In genomic region chr13:114034481-114034891, GRCh38 we compare ENCODE assay signal across 12 cellular contexts.
DNase-seq lines count a peak whose midpoint lies in the region; ATAC-seq, FAIRE-seq and TF ChIP-seq lines count a peak whose summit lies in the region.
"Had no signal": no experiment of that assay in that cellular context is flagged by ENCODE, and none has a peak within 500 bp of the region (broad histone marks: within the 10 kb centered on the region; RNA-seq: fewer than 3 reads in every experiment).

No MANE protein-coding gene starts in this region.

- peaks cover 1% of the 10 kb centered on the region for H3K9me3 Mint-ChIP-seq in astrocyte (ENCODE audit: unreplicated experiment)
- no peaks in the 10 kb centered on the region for H3K9me3 Mint-ChIP-seq in stimulated activated naive B cell treated with anti-CD40 and anti-IgM and Interleukin-4, amounts not matched to agents 10 μg/mL and 1 μg/mL and 100 μg/mL, for 72 hours

- H3K9ac ChIP-seq in astrocyte (ENCODE audit: low read length) = peak overlapping the region; percentile 53

- peak overlapping the region; percentile 44 for H3K27ac Mint-ChIP-seq in astrocyte (ENCODE audit: unreplicated experiment)
- peak overlapping the region; percentile 9 for H3K27ac Mint-ChIP-seq in stimulated activated naive B cell treated with anti-CD40 and anti-IgM and Interleukin-4, amounts not matched to agents 10 μg/mL and 1 μg/mL and 100 μg/mL, for 72 hours

- peaks cover 21% of the 10 kb centered on the region for H3K4me1 Mint-ChIP-seq in astrocyte (ENCODE audit: low read depth, unreplicated experiment)
- peaks cover 12 to 29% of the 10 kb centered on the region in 2 donors for H3K4me1 Mint-ChIP-seq in stimulated activated naive B cell treated with anti-CD40 and anti-IgM and Interleukin-4, amounts not matched to agents 10 μg/mL and 1 μg/mL and 100 μg/mL, for 72 hours

- peak overlapping the region; percentile 75 for H3K4me2 ChIP-seq in astrocyte (ENCODE audit: low read length)

- H3K36me3 Mint-ChIP-seq in astrocyte (ENCODE audit: low read depth, unreplicated experiment) = peaks cover 14% of the 10 kb centered on the region
- peaks cover 16 to 42% of the 10 kb centered on the region in 2 donors for H3K36me3 Mint-ChIP-seq in stimulated activated naive B cell treated with anti-CD40 and anti-IgM and Interleukin-4, amounts not matched to agents 10 μg/mL and 1 μg/mL and 100 μg/mL, for 72 hours

- intact Hi-C loops in lower lobe of right lung (cut with DNase I) = no loop called here

- no peaks in the 10 kb centered on the region for H3K27me3 Mint-ChIP-seq in astrocyte (ENCODE audit: low read depth, unreplicated experiment)
- H3K27me3 Mint-ChIP-seq in stimulated activated naive B cell treated with anti-CD40 and anti-IgM and Interleukin-4, amounts not matched to agents 10 μg/mL and 1 μg/mL and 100 μg/mL, for 72 hours = no peaks in the 10 kb centered on the region

- H3K4me3 ChIP-seq in astrocyte (ENCODE audit: insufficient read depth, low read depth, low read length) (no peak overlapping the region), lower lobe of right lung (no peak overlapping the region)
- H3K4me3 ChIP-seq: GM12878 had no signal

- ATAC-seq in stimulated activated naive B cell treated with anti-CD40 and anti-IgM and Interleukin-4, amounts not matched to agents 10 μg/mL and 1 μg/mL and 100 μg/mL, for 72 hours (replicated peaks) = no peak
- ATAC-seq in lower lobe of right lung = no peak
- no peak for ATAC-seq in GM18861 (IDR thresholded peaks at IDR 0.05; ENCODE audit: unreplicated experiment)
- ATAC-seq: GM12878 had no signal

- DNase-seq in Caki2 (ENCODE audit: low read depth) (peak; percentile 38), astrocyte (ENCODE audit: low read depth) (peak; percentile 57), kidney glomerular epithelial cell (lab: John Stamatoyannopoulos, UW) (peak; percentile 18), ureter (ENCODE audit: low spot score) (no peak), lower lobe of right lung (no peak), NCI-H748 (lab: John Stamatoyannopoulos, UW; ENCODE audit: unreplicated experiment) (no peak)
- DNase-seq in stimulated activated naive B cell treated with anti-CD40 and anti-IgM and Interleukin-4, amounts not matched to agents 10 μg/mL and 1 μg/mL and 100 μg/mL, for 72 hours = no peak
- DNase-seq: NCI-H226; stimulated activated CD4-positive, alpha-beta T cell treated with anti-CD3 and anti-CD28 coated beads, Interleukin-12 subunit alpha, Interleukin-12 subunit beta, amount 100 ng/mL, for 4 hours had no signal

- peaks cover 12% of the 10 kb centered on the region for H3K36me3 ChIP-seq in astrocyte (ENCODE audit: insufficient read depth, low read length)
- no peaks in the 10 kb centered on the region for H3K36me3 ChIP-seq in lower lobe of right lung

- peak overlapping the region; percentile 29 for H3K27ac ChIP-seq in astrocyte (ENCODE audit: low read depth, low read length)
- H3K27ac ChIP-seq in lower lobe of right lung = no peak overlapping the region

- no peak for FAIRE-seq in astrocyte (lab: Jason Lieb, UNC)
- FAIRE-seq: colon, GM12878 had no signal

- H3K27me3 ChIP-seq in astrocyte (ENCODE audit: insufficient read depth, low read length) = no peaks in the 10 kb centered on the region
- no peaks in the 10 kb centered on the region for H3K27me3 ChIP-seq in lower lobe of right lung (ENCODE audit: low read depth)

- in situ Hi-C loops in Caki2 (cut with HindIII; ENCODE audit: low pct_unique_long_range_greater_than_20kb, low sequenced_read_pairs) = no loop called here

- peaks cover 94% of the 10 kb centered on the region for H4K20me1 ChIP-seq in astrocyte (ENCODE audit: insufficient read depth, low read length)

- H3K9me3 ChIP-seq in astrocyte (ENCODE audit: insufficient read depth, low read depth, low read length) (no peaks in the 10 kb centered on the region), lower lobe of right lung (no peaks in the 10 kb centered on the region)

- H3K4me1 ChIP-seq in astrocyte (ENCODE audit: insufficient read depth, low read length) = peaks cover 49% of the 10 kb centered on the region
- H3K4me1 ChIP-seq in lower lobe of right lung = peaks cover 23% of the 10 kb centered on the region

- TF ChIP-seq CTCF in astrocyte (IDR thresholded peaks at IDR 0.05; ENCODE audit: insufficient read depth, low read depth, low read length) (no peak), lower lobe of right lung (IDR thresholded peaks at IDR 0.05) (no peak)

- H3K4me3 Mint-ChIP-seq in astrocyte (ENCODE audit: unreplicated experiment) = peak overlapping the region; percentile 20
- no peak overlapping the region for H3K4me3 Mint-ChIP-seq in stimulated activated naive B cell treated with anti-CD40 and anti-IgM and Interleukin-4, amounts not matched to agents 10 μg/mL and 1 μg/mL and 100 μg/mL, for 72 hours

- H3K79me2 ChIP-seq in astrocyte (ENCODE audit: insufficient read depth, low read length) = peaks cover 96% of the 10 kb centered on the region

- no peak overlapping the region for H2AFZ ChIP-seq in astrocyte (ENCODE audit: low read depth, low read length)

Comparison
In these comparisons a context has a peak if more than half of its experiments do, and no peak if none do; other contexts are left out.
1. DNase-seq: peak in Caki2 (single experiment), astrocyte (single experiment) and kidney glomerular epithelial cell (single experiment); none in stimulated activated naive B cell treated with anti-CD40 and anti-IgM and Interleukin-4, amounts not matched to agents 10 μg/mL and 1 μg/mL and 100 μg/mL, for 72 hours (single experiment), ureter (single experiment), lower lobe of right lung (single experiment) and NCI-H748 (single experiment).